22 cellular contexts compared by ENCODE assay signal in genomic region chr5:176178789-176179188, GRCh38. TPM values are rescaled to one million over a fixed set of nuclear protein-coding genes. Genes with fewer than 3 reads are reported as not detected.
DNase-seq lines count a peak whose midpoint lies in the region; ATAC-seq and TF ChIP-seq lines count a peak whose summit lies in the region.
"Had no signal": no experiment of that assay in that cellular context is flagged by ENCODE, and none has a peak within 500 bp of the region (broad histone marks: within the 10 kb centered on the region; RNA-seq: fewer than 3 reads in every experiment).

No MANE protein-coding gene starts in this region.

- in situ Hi-C loops in GM13976 (cut with MboI; ENCODE audit: low sequenced_read_pairs, unreplicated experiment), result no loop called here

- ATAC-seq in activated CD8-positive, alpha-beta T cell treated with anti-CD3 and anti-CD28 coated beads for 36 hours, result no peak
- ATAC-seq in activated CD8-positive, alpha-beta T cell treated with anti-CD3 and anti-CD28 coated beads, Interleukin-2, amount 10 ng/mL, durations not matched to agents 7 days and 5 days, result no peak
- ATAC-seq in RWPE2 (ENCODE audit: low read depth), result no peak
- peak; percentile 48 for ATAC-seq in left colon
- ATAC-seq in GM21390 (IDR thresholded peaks at IDR 0.05; ENCODE audit: unreplicated experiment), result no peak
- ATAC-seq: activated naive CD8-positive, alpha-beta T cell treated with anti-CD3 and anti-CD28 coated beads, Interleukin-2, amount 50 U/mL, for 24 hours; effector memory CD8-positive, alpha-beta T cell; left lung; stimulated activated memory B cell treated with anti-CD40 and anti-IgM and Interleukin-4, amounts not matched to agents 10 μg/mL and 1 μg/mL and 100 μg/mL, for 72 hours had no signal

- H3K27me3 ChIP-seq in RWPE2 (ENCODE audit: insufficient read depth, poor library complexity, severe bottlenecking), result no peaks in the 10 kb centered on the region

- H3K36me3 Mint-ChIP-seq in activated CD8-positive, alpha-beta T cell treated with anti-CD3 and anti-CD28 coated beads for 36 hours (ENCODE audit: low read depth), result no peaks in the 10 kb centered on the region
- H3K36me3 Mint-ChIP-seq in activated CD8-positive, alpha-beta T cell treated with anti-CD3 and anti-CD28 coated beads, Interleukin-2, amount 10 ng/mL, durations not matched to agents 7 days and 5 days (ENCODE audit: low read depth), result no peaks in the 10 kb centered on the region
- H3K36me3 Mint-ChIP-seq: brain; stimulated activated memory B cell treated with anti-CD40 and anti-IgM and Interleukin-4, amounts not matched to agents 10 μg/mL and 1 μg/mL and 100 μg/mL, for 72 hours had no signal

- H3K27me3 Mint-ChIP-seq in activated CD8-positive, alpha-beta T cell treated with anti-CD3 and anti-CD28 coated beads for 36 hours, result peaks cover 32% of the 10 kb centered on the region
- H3K27me3 Mint-ChIP-seq in activated CD8-positive, alpha-beta T cell treated with anti-CD3 and anti-CD28 coated beads, Interleukin-2, amount 10 ng/mL, durations not matched to agents 7 days and 5 days (ENCODE audit: low read depth), result peaks cover 23% of the 10 kb centered on the region

- H3K9me3 ChIP-seq in HEK293 (ENCODE audit: control insufficient read depth, insufficient read depth, low read depth, low read length) (no peaks in the 10 kb centered on the region), RWPE2 (ENCODE audit: severe bottlenecking) (no peaks in the 10 kb centered on the region)
- H3K9me3 ChIP-seq: SJSA1, thoracic aorta had no signal

- CTCF ChIA-PET in activated CD8-positive, alpha-beta T cell treated with anti-CD3 and anti-CD28 coated beads for 36 hours (lab: Charles Lee), result no interaction called here
- CTCF ChIA-PET in activated CD8-positive, alpha-beta T cell treated with anti-CD3 and anti-CD28 coated beads, Interleukin-2, amount 10 ng/mL, durations not matched to agents 7 days and 5 days (lab: Charles Lee), result no interaction called here
- CTCF ChIA-PET in HEK293 (lab: Yijun Ruan, JAX), result no interaction called here

- no peak overlapping the region for H3K4me3 Mint-ChIP-seq in activated CD8-positive, alpha-beta T cell treated with anti-CD3 and anti-CD28 coated beads for 36 hours
- H3K4me3 Mint-ChIP-seq in activated CD8-positive, alpha-beta T cell treated with anti-CD3 and anti-CD28 coated beads, Interleukin-2, amount 10 ng/mL, durations not matched to agents 7 days and 5 days, result no peak overlapping the region
- H3K4me3 Mint-ChIP-seq: activated naive CD8-positive, alpha-beta T cell treated with anti-CD3 and anti-CD28 coated beads, Interleukin-2, amount 50 U/mL, for 24 hours; brain; effector memory CD8-positive, alpha-beta T cell; nephron progenitor cell; stimulated activated memory B cell treated with anti-CD40 and anti-IgM and Interleukin-4, amounts not matched to agents 10 μg/mL and 1 μg/mL and 100 μg/mL, for 72 hours had no signal

- intact Hi-C loops in activated CD8-positive, alpha-beta T cell treated with anti-CD3 and anti-CD28 coated beads for 36 hours (cut with micrococcal nuclease), result no loop called here
- intact Hi-C loops in left colon (cut with DNase I, micrococcal nuclease), result no loop called here

- H3K27ac ChIP-seq in HEK293 (ENCODE audit: extremely low read depth, low read depth, low read length) (no peak overlapping the region), RWPE2 (ENCODE audit: poor library complexity, severe bottlenecking) (no peak overlapping the region)
- H3K27ac ChIP-seq: C4-2B, left lung, sigmoid colon, SJSA1, thoracic aorta had no signal

- H3K4me3 ChIP-seq in HEK293 (ENCODE audit: low read depth, low read length) (no peak overlapping the region), RWPE2 (ENCODE audit: severe bottlenecking) (no peak overlapping the region)
- H3K4me3 ChIP-seq: left lung, sigmoid colon, SJSA1, thoracic aorta had no signal

- no peaks in the 10 kb centered on the region for H3K9me3 Mint-ChIP-seq in activated CD8-positive, alpha-beta T cell treated with anti-CD3 and anti-CD28 coated beads for 36 hours
- no peaks in the 10 kb centered on the region for H3K9me3 Mint-ChIP-seq in activated CD8-positive, alpha-beta T cell treated with anti-CD3 and anti-CD28 coated beads, Interleukin-2, amount 10 ng/mL, durations not matched to agents 7 days and 5 days (ENCODE audit: insufficient read depth)

- DNase-seq in activated CD8-positive, alpha-beta T cell treated with anti-CD3 and anti-CD28 coated beads for 36 hours, result peak; percentile 17
- DNase-seq in activated CD8-positive, alpha-beta T cell treated with anti-CD3 and anti-CD28 coated beads, Interleukin-2, amount 10 ng/mL, durations not matched to agents 7 days and 5 days, result no peak
- DNase-seq in RWPE2 (ENCODE audit: low spot score) (no peak), left colon (no peak), HuH-7.5 (ENCODE audit: low spot score) (no peak), GM13976 (ENCODE audit: low spot score) (no peak)
- DNase-seq: activated naive CD8-positive, alpha-beta T cell treated with anti-CD3 and anti-CD28 coated beads, Interleukin-2, amount 50 U/mL, for 24 hours; effector memory CD8-positive, alpha-beta T cell; glutamatergic neuron; left lung; NCI-H2171 treated with DMSO at 0.1 percent for 48 hours; NCI-H526 treated with DMSO at 0.1 percent for 48 hours; nephron progenitor cell; sigmoid colon; T-helper 2 cell had no signal

- no peak for TF ChIP-seq CTCF in activated CD8-positive, alpha-beta T cell treated with anti-CD3 and anti-CD28 coated beads for 36 hours (IDR thresholded peaks at IDR 0.05)
- TF ChIP-seq CTCF in HEK293 (tag by site-specific recombination; IDR thresholded peaks at IDR 0.05) (no peak), RWPE2 (IDR thresholded peaks at IDR 0.05; ENCODE audit: poor library complexity, severe bottlenecking) (peak; percentile 18), GM13976 (IDR thresholded peaks at IDR 0.05; ENCODE audit: borderline replicate concordance, control extremely low read depth, extremely low read depth, insufficient read depth, missing control alignments) (no peak)

- POLR2A ChIA-PET in activated CD8-positive, alpha-beta T cell treated with anti-CD3 and anti-CD28 coated beads for 36 hours (lab: Charles Lee), result no interaction called here
- POLR2A ChIA-PET in activated CD8-positive, alpha-beta T cell treated with anti-CD3 and anti-CD28 coated beads, Interleukin-2, amount 10 ng/mL, durations not matched to agents 7 days and 5 days (lab: Charles Lee), result no interaction called here
- POLR2A ChIA-PET in HEK293 (lab: Yijun Ruan, JAX), result no interaction called here

- no peak overlapping the region for H3K27ac Mint-ChIP-seq in activated CD8-positive, alpha-beta T cell treated with anti-CD3 and anti-CD28 coated beads for 36 hours
- H3K27ac Mint-ChIP-seq in activated CD8-positive, alpha-beta T cell treated with anti-CD3 and anti-CD28 coated beads, Interleukin-2, amount 10 ng/mL, durations not matched to agents 7 days and 5 days, result no peak overlapping the region
- H3K27ac Mint-ChIP-seq: activated naive CD8-positive, alpha-beta T cell treated with anti-CD3 and anti-CD28 coated beads, Interleukin-2, amount 50 U/mL, for 24 hours; brain; effector memory CD8-positive, alpha-beta T cell; nephron progenitor cell; stimulated activated memory B cell treated with anti-CD40 and anti-IgM and Interleukin-4, amounts not matched to agents 10 μg/mL and 1 μg/mL and 100 μg/mL, for 72 hours had no signal

- H3K36me3 ChIP-seq in HEK293 (ENCODE audit: control insufficient read depth in 2 of 2, insufficient read depth in 1 of 2, low read length in 2 of 2) (no peaks in the 10 kb centered on the region), RWPE2 (ENCODE audit: low read depth) (no peaks in the 10 kb centered on the region)
- H3K36me3 ChIP-seq: left lung, sigmoid colon, SJSA1, thoracic aorta had no signal

- no peaks in the 10 kb centered on the region for H3K4me1 Mint-ChIP-seq in activated CD8-positive, alpha-beta T cell treated with anti-CD3 and anti-CD28 coated beads for 36 hours (ENCODE audit: low read depth)
- no peaks in the 10 kb centered on the region for H3K4me1 Mint-ChIP-seq in activated CD8-positive, alpha-beta T cell treated with anti-CD3 and anti-CD28 coated beads, Interleukin-2, amount 10 ng/mL, durations not matched to agents 7 days and 5 days (ENCODE audit: low read depth)
- H3K4me1 Mint-ChIP-seq: activated naive CD8-positive, alpha-beta T cell treated with anti-CD3 and anti-CD28 coated beads, Interleukin-2, amount 50 U/mL, for 24 hours; stimulated activated memory B cell treated with anti-CD40 and anti-IgM and Interleukin-4, amounts not matched to agents 10 μg/mL and 1 μg/mL and 100 μg/mL, for 72 hours had no signal

- H3K4me1 ChIP-seq in HEK293 (ENCODE audit: control insufficient read depth, insufficient read depth, low read length) (peaks cover 4% of the 10 kb centered on the region), RWPE2 (ENCODE audit: insufficient read depth, poor library complexity, severe bottlenecking) (no peaks in the 10 kb centered on the region)
- H3K4me1 ChIP-seq: left lung, sigmoid colon, SJSA1 had no signal

TF ChIP-seq in HEK293, 187 proteins besides CTCF, POLR2A, EP300 and RAD21:
- TF ChIP-seq TRIM28 (IDR thresholded peaks at IDR 0.05; ENCODE audit: borderline replicate concordance, low read length), result peak; percentile 68; the same call in 1 of the 2 replicates
- 0 out of 2 replicates have a peak, but pooled peaks have one; percentile 11 for TF ChIP-seq GLIS1 (tag by site-specific recombination; IDR thresholded peaks at IDR 0.05)
- TF ChIP-seq ZNF510 (tag by site-specific recombination; IDR thresholded peaks at IDR 0.05; ENCODE audit: insufficient replicate concordance), result no peak

RNA-seq across cellular contexts. Expression of gene SIMC1, which starts 59.4 kb away (rescaled TPM):
- total RNA-seq in activated CD8-positive, alpha-beta T cell treated with anti-CD3 and anti-CD28 coated beads for 36 hours, result 10 to 100 TPM; 21.5 to 21.9 TPM
- total RNA-seq in activated CD8-positive, alpha-beta T cell treated with anti-CD3 and anti-CD28 coated beads, Interleukin-2, amount 10 ng/mL, durations not matched to agents 7 days and 5 days, result 10 to 100 TPM; 25.7 to 26.3 TPM
- total RNA-seq in left colon, result 10 to 100 TPM; 22.5 to 28.7 TPM
